ENCODE assay signal across 13 cellular contexts in the genomic region with DNA sequence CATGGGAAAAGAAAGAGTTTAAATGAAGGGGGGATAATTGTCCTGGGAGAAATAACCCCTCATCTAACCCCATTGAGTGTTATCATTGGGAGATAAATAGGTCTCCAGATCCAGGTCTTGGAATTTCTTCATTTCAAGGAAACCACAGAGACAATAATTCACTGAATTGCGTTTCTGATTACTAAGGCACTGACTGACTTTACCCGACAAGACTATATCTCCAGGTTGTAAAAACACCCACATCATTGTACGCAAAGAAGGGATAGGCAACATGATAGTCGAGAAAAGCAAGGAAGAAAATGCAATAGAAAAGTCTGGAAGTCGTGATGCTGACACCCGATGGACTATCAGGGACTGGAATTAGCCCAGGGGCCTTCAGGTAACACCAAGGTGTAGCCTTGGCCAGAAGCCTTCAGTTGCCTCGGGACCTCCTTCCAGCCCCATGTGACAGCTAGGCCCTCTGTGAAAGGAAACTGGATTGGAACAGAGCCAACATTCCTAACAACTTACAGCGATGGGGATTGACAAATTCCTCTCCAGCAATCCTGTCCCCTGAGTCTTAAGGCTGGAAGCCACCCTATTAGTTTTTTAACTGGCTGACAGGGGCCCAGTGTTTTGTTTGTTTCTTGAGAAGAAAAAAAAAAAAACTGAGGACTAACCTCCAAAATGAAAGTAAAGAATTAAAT. TPM values are rescaled to one million over a fixed set of nuclear protein-coding genes. Genes with fewer than 3 reads are reported as not detected.
DNase-seq lines count a peak whose midpoint lies in the region; ATAC-seq, FAIRE-seq and TF ChIP-seq lines count a peak whose summit lies in the region.
"Had no signal": no experiment of that assay in that cellular context is flagged by ENCODE, and none has a peak within 500 bp of the region (broad histone marks: within the 10 kb centered on the region; RNA-seq: fewer than 3 reads in every experiment).

No MANE protein-coding gene starts in this region.

- intact Hi-C loops in CD4-positive, alpha-beta memory T cell (cut with micrococcal nuclease) = no loop called here

- H3K4me3 Mint-ChIP-seq in stimulated activated naive CD8-positive, alpha-beta T cell treated with anti-CD3 and anti-CD28 coated beads, Interleukin-15, amount 100 ng/mL, for 72 hours = no peak overlapping the region
- no peak overlapping the region for H3K4me3 Mint-ChIP-seq in CD4-positive, alpha-beta memory T cell
- H3K4me3 Mint-ChIP-seq: CD8-positive, alpha-beta T cell; central memory CD8-positive, alpha-beta T cell had no signal

- TF ChIP-seq CTCF in cardiac fibroblast (IDR thresholded peaks at IDR 0.05; ENCODE audit: low read depth, low read length) (no peak), kidney epithelial cell (IDR thresholded peaks at IDR 0.05; ENCODE audit: insufficient read depth, low read length, poor library complexity, severe bottlenecking) (no peak)

- H3K9me3 ChIP-seq in CD4-positive, alpha-beta memory T cell (ENCODE audit: control insufficient read depth in 1 of 2, low read length in 2 of 2) = no peaks in the 10 kb centered on the region
- H3K9me3 ChIP-seq: ovary had no signal

- no peaks in the 10 kb centered on the region for H3K27me3 ChIP-seq in kidney epithelial cell (ENCODE audit: control insufficient read depth, insufficient read depth, low read length)
- no peaks in the 10 kb centered on the region for H3K27me3 ChIP-seq in CD4-positive, alpha-beta memory T cell (ENCODE audit: insufficient read depth, low read length)
- H3K27me3 ChIP-seq: ovary had no signal

- peak; percentile 53 for DNase-seq in AG08396 (ENCODE audit: low spot score)
- peak; percentile 8 for DNase-seq in HTR-8/SVneo (ENCODE audit: insufficient read length, low spot score)
- peak; percentile 81 to 90 for DNase-seq in cardiac fibroblast (ENCODE audit: low read depth in 2 of 2)
- DNase-seq in kidney epithelial cell (ENCODE audit: low read depth) = peak; percentile 52
- no peak for DNase-seq in activated naive CD4-positive, alpha-beta T cell treated with anti-CD3 and anti-CD28 coated beads, Interleukin-2, amount 50 U/mL, for 16 hours
- no peak for DNase-seq in DMS53 treated with DMSO at 0.1 percent for 48 hours (lab: John Stamatoyannopoulos, UW; ENCODE audit: unreplicated experiment)
- DNase-seq in stimulated activated naive CD8-positive, alpha-beta T cell treated with anti-CD3 and anti-CD28 coated beads, Interleukin-15, amount 100 ng/mL, for 72 hours = no peak
- DNase-seq in CD4-positive, alpha-beta memory T cell = no peak
- DNase-seq: activated T-cell treated with anti-CD3 and anti-CD28 coated beads, Interleukin-2, amount 50 U/mL, for 1 hour; CD8-positive, alpha-beta T cell; MV-4-11; ovary had no signal

- no peak overlapping the region for H3K4me3 ChIP-seq in cardiac fibroblast (replicated peaks in 1 of 2; ENCODE audit: low read depth in 2 of 2, low read length in 2 of 2)
- no peak overlapping the region for H3K4me3 ChIP-seq in kidney epithelial cell (ENCODE audit: low read depth, low read length)
- no peak overlapping the region for H3K4me3 ChIP-seq in CD4-positive, alpha-beta memory T cell (ENCODE audit: low read length in 2 of 2)
- H3K4me3 ChIP-seq: ovary had no signal

- no peaks in the 10 kb centered on the region for H3K4me1 ChIP-seq in CD4-positive, alpha-beta memory T cell (ENCODE audit: insufficient read depth, low read length)

- H3K27me3 Mint-ChIP-seq in stimulated activated naive CD8-positive, alpha-beta T cell treated with anti-CD3 and anti-CD28 coated beads, Interleukin-15, amount 100 ng/mL, for 72 hours = no peaks in the 10 kb centered on the region
- peaks cover 0 to 2% of the 10 kb centered on the region in 2 donors for H3K27me3 Mint-ChIP-seq in CD4-positive, alpha-beta memory T cell
- H3K27me3 Mint-ChIP-seq: central memory CD8-positive, alpha-beta T cell had no signal

- no peaks in the 10 kb centered on the region for H3K36me3 Mint-ChIP-seq in CD4-positive, alpha-beta memory T cell
- H3K36me3 Mint-ChIP-seq: CD8-positive, alpha-beta T cell had no signal

- H3K36me3 ChIP-seq in kidney epithelial cell (ENCODE audit: control insufficient read depth, insufficient read depth, low read length) = no peaks in the 10 kb centered on the region
- H3K36me3 ChIP-seq in CD4-positive, alpha-beta memory T cell (ENCODE audit: insufficient read depth, low read length) = no peaks in the 10 kb centered on the region
- H3K36me3 ChIP-seq: ovary had no signal

- FAIRE-seq in HTR-8/SVneo (lab: Jason Lieb, UNC) = no peak

- POLR2A ChIA-PET in CD4-positive, alpha-beta memory T cell (lab: Charles Lee; ENCODE audit: partially characterized antibody) = no interaction called here

- peaks cover 5% of the 10 kb centered on the region for H3K4me1 Mint-ChIP-seq in stimulated activated naive CD8-positive, alpha-beta T cell treated with anti-CD3 and anti-CD28 coated beads, Interleukin-15, amount 100 ng/mL, for 72 hours
- H3K4me1 Mint-ChIP-seq in CD4-positive, alpha-beta memory T cell = no peaks in the 10 kb centered on the region
- H3K4me1 Mint-ChIP-seq: central memory CD8-positive, alpha-beta T cell had no signal

- H3K27ac Mint-ChIP-seq in stimulated activated naive CD8-positive, alpha-beta T cell treated with anti-CD3 and anti-CD28 coated beads, Interleukin-15, amount 100 ng/mL, for 72 hours = no peak overlapping the region
- no peak overlapping the region for H3K27ac Mint-ChIP-seq in CD4-positive, alpha-beta memory T cell
- H3K27ac Mint-ChIP-seq: CD8-positive, alpha-beta T cell had no signal

- H3K9me3 Mint-ChIP-seq in stimulated activated naive CD8-positive, alpha-beta T cell treated with anti-CD3 and anti-CD28 coated beads, Interleukin-15, amount 100 ng/mL, for 72 hours = no peaks in the 10 kb centered on the region
- no peaks in the 10 kb centered on the region for H3K9me3 Mint-ChIP-seq in CD4-positive, alpha-beta memory T cell
- H3K9me3 Mint-ChIP-seq: CD8-positive, alpha-beta T cell; central memory CD8-positive, alpha-beta T cell had no signal

- CTCF ChIA-PET in CD4-positive, alpha-beta memory T cell (lab: Charles Lee; ENCODE audit: partially characterized antibody) = no interaction called here

- ATAC-seq in stimulated activated naive CD8-positive, alpha-beta T cell treated with anti-CD3 and anti-CD28 coated beads, Interleukin-15, amount 100 ng/mL, for 72 hours = no peak
- ATAC-seq: CD8-positive, alpha-beta T cell had no signal

- no peak overlapping the region for H3K27ac ChIP-seq in CD4-positive, alpha-beta memory T cell (ENCODE audit: low read depth, low read length)
- H3K27ac ChIP-seq: ovary had no signal

RNA-seq across cellular contexts. Expression of a gene that starts 46.6 kb away (rescaled TPM):
- total RNA-seq in kidney epithelial cell = 0.33 and 0.34 TPM in 2 replicates
- total RNA-seq in CD4-positive, alpha-beta memory T cell = under 1 TPM; 0.25 to 0.26 TPM
- polyA plus RNA-seq in CD4-positive, alpha-beta memory T cell = under 1 TPM; 0.15 to 0.21 TPM

Comparison
In these comparisons a context has a peak if more than half of its experiments do, and no peak if none do; other contexts are left out.
1. DNase-seq: peak in AG08396 (single experiment), HTR-8/SVneo (single experiment), cardiac fibroblast (2 of 2) and kidney epithelial cell (single experiment); none in activated naive CD4-positive, alpha-beta T cell treated with anti-CD3 and anti-CD28 coated beads, Interleukin-2, amount 50 U/mL, for 16 hours (single experiment), DMS53 treated with DMSO at 0.1 percent for 48 hours (single experiment), stimulated activated naive CD8-positive, alpha-beta T cell treated with anti-CD3 and anti-CD28 coated beads, Interleukin-15, amount 100 ng/mL, for 72 hours (0 of 2) and CD4-positive, alpha-beta memory T cell (0 of 5).